ENCODE assay signal across 6 cellular contexts in genomic region chr10:130050721-130051120, GRCh38. TPM values are rescaled to one million over a fixed set of nuclear protein-coding genes. Genes with fewer than 3 reads are reported as not detected.
"Had no signal": no experiment of that assay in that cellular context is flagged by ENCODE, and none has a peak within 500 bp of the region (broad histone marks: within the 10 kb centered on the region; RNA-seq: fewer than 3 reads in every experiment).

No MANE protein-coding gene starts in this region.

- H3K4me3 ChIP-seq: GM23338 had no signal

- ATAC-seq: GM23338, HepG2 had no signal

- H3K27ac ChIP-seq: HL-60 had no signal

- DNase-seq: H9, HCEC 1CT had no signal

RNA-seq across cellular contexts. Expression of gene C10orf143, which starts 59.9 kb away (rescaled TPM):
- total RNA-seq: HT1080 had no signal
